ENCODE assay signal across 14 cellular contexts in the genomic region with DNA sequence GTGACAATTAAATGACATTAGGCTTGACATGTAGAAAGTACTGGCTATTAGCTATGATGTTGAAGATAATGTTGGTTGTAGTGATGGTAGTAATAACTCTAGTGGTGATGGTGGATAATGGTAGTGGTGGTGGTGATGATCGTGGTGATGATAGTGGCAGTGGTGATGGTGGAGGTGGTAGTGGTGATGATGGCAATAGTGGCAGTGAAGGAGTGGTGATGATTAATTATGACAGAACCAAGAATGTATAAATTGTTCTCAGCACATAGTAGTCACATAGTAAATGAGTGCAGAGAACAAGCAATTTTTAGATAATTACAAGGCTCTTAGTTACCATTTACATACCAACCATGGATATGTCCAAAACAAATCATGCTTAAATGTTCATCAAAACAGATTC.
"Had no signal": no experiment of that assay in that cellular context is flagged by ENCODE, and none has a peak within 500 bp of the region (broad histone marks: within the 10 kb centered on the region; RNA-seq: fewer than 3 reads in every experiment).

No MANE protein-coding gene starts in this region.

- H3K9me3 Mint-ChIP-seq: activated CD4-positive, alpha-beta T cell treated with anti-CD3 and anti-CD28 coated beads, Interleukin-2, amount 10 ng/mL, durations not matched to agents 24 days and 14 days had no signal

- H3K4me3 ChIP-seq: adrenal gland, colonic mucosa, heart left ventricle, lung, tibial artery had no signal

- H3K27me3 ChIP-seq: adrenal gland, colonic mucosa, foreskin keratinocyte, neutrophil, tibial artery had no signal

- FAIRE-seq: endothelial cell of umbilical vein had no signal

- ATAC-seq: foreskin keratinocyte, heart left ventricle, left colon had no signal

- H3K4me1 ChIP-seq: colonic mucosa, foreskin keratinocyte had no signal

- DNase-seq: activated CD4-positive, alpha-beta T cell treated with anti-CD3 and anti-CD28 coated beads, Interleukin-2, amount 10 ng/mL, durations not matched to agents 24 days and 14 days; adrenal gland; caudate nucleus; colonic mucosa; foreskin keratinocyte; heart left ventricle; left colon; midbrain; retina; T1000; tibial artery had no signal

- H3K9me3 ChIP-seq: adrenal gland, colonic mucosa, heart left ventricle, neutrophil, tibial artery had no signal

- H3K27ac ChIP-seq: adrenal gland, colonic mucosa, foreskin keratinocyte, heart left ventricle, neutrophil, tibial artery had no signal

- H3K27ac Mint-ChIP-seq: activated CD4-positive, alpha-beta T cell treated with anti-CD3 and anti-CD28 coated beads, Interleukin-2, amount 10 ng/mL, durations not matched to agents 24 days and 14 days had no signal

- H3K36me3 ChIP-seq: adrenal gland, colonic mucosa, heart left ventricle, neutrophil, tibial artery had no signal

- H3K4me3 Mint-ChIP-seq: activated CD4-positive, alpha-beta T cell treated with anti-CD3 and anti-CD28 coated beads, Interleukin-2, amount 10 ng/mL, durations not matched to agents 24 days and 14 days had no signal
